1 cellular context compared by ENCODE assay signal in the genomic region with DNA sequence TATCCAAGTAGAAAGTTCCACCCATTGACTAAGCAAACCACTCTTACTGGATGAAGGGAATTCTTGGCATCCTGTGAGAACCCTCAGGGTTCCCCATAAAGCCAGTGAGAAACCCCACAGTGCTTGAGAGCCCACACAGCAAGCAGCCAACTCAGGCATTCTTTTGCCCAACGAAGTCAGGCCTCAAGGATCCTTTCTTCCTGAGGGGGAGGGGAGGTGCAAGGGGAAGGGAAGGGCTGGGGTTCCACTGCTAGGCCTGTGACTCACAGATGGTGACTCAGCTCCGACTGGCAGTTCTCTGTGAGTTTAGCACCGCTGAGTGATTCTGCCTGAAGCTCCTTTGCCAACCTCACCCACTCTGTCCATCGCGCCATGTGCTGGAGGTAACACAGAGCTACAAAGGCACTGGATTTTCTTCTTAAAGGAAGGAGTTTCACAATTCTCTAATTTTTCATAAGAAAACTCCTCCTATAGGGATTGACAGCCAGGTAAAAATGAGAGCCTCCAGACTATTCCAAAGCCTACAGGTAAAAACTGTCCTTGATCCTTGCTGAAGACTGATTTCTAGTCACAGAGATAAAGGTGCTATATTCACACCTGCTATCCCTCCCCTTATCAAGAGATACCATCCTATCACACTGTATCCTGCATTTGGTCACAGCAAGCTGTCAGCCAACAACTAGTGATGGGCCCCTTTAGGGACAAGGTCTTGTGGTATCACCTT.
TF ChIP-seq lines count a peak whose summit lies in the region.

No MANE protein-coding gene starts in this region.

TF ChIP-seq in K562, 482 proteins besides CTCF, POLR2A, EP300 and RAD21 (continued from another document and continues in another):
- TF ChIP-seq, protein P1, sequence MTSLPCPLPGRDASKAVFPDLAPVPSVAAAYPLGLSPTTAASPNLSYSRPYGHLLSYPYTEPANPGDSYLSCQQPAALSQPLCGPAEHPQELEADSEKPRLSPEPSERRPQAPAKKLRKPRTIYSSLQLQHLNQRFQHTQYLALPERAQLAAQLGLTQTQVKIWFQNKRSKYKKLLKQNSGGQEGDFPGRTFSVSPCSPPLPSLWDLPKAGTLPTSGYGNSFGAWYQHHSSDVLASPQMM (CRISPR knock-in tag; IDR thresholded peaks at IDR 0.05), result no peak
- peak in 1 of 2 experiments; percentile 66; a peak in 1 of 4 replicates for TF ChIP-seq KDM1A (IDR thresholded peaks at IDR 0.05)
- TF ChIP-seq, protein P2, sequence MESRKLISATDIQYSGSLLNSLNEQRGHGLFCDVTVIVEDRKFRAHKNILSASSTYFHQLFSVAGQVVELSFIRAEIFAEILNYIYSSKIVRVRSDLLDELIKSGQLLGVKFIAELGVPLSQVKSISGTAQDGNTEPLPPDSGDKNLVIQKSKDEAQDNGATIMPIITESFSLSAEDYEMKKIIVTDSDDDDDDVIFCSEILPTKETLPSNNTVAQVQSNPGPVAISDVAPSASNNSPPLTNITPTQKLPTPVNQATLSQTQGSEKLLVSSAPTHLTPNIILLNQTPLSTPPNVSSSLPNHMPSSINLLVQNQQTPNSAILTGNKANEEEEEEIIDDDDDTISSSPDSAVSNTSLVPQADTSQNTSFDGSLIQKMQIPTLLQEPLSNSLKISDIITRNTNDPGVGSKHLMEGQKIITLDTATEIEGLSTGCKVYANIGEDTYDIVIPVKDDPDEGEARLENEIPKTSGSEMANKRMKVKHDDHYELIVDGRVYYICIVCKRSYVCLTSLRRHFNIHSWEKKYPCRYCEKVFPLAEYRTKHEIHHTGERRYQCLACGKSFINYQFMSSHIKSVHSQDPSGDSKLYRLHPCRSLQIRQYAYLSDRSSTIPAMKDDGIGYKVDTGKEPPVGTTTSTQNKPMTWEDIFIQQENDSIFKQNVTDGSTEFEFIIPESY (CRISPR knock-in tag; IDR thresholded peaks at IDR 0.05), result 0 out of 2 replicates have a peak, but pooled peaks have one; percentile 37
- no peak for TF ChIP-seq TAF15 (IDR thresholded peaks at IDR 0.05; ENCODE audit: low read depth, low read length)
- TF ChIP-seq CREBBP (IDR thresholded peaks at IDR 0.05; ENCODE audit: low read depth, low read length), result no peak
- no peak for TF ChIP-seq TARDBP (IDR thresholded peaks at IDR 0.05)
- TF ChIP-seq KHSRP (IDR thresholded peaks at IDR 0.05), result no peak
- TF ChIP-seq, protein P3, sequence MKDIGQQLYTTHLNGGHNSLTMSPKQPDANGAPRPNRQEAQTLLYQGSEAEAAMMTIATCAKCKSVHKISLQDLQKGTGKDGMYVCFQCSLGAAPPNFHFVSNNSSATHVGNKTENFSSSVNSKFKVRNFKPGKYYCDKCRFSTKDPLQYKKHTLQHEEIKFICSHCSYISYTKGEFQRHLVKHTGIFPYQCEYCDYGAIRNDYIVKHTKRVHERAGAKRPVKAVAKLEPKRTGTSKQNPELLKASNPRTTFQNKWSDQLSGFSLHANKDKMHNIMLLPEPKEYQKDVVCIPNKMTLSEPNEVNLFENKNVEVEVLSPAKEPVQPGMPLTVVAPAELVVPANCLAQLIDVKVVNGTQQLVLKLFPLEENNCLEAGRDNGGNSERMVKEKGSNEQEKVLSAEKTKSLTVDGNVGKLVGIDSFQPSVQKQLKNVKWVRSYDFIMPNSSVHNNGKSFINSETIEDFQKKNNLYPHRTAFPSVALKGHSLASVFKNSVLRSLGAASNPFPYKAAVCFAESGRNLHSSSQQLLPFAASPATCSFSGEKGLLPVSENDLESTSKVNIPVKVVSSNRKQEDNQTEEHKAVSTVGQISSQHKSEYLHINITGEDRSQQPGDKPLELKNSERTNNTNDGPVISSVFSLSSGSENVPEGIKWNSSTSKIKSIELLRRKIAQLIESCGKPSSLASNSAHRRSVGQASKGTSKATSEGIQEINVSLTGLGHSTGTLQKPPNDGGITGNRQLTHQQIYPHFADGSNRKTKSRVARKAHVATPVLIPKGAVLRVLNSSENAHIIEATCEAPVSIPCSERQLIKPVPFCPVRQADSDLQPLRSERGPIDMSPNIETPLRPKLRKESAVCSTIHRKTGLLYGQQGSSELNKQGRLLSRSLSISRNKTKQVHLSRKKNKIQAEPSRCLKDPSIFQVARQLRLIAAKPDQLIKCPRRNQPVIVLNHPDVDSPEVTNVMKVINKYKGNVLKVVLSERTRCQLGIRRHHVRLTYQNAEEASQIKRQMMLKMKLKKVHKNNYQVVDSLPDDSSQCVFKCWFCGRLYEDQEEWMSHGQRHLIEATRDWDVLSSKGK (CRISPR knock-in tag; IDR thresholded peaks at IDR 0.05), result no peak
- TF ChIP-seq, protein P4, sequence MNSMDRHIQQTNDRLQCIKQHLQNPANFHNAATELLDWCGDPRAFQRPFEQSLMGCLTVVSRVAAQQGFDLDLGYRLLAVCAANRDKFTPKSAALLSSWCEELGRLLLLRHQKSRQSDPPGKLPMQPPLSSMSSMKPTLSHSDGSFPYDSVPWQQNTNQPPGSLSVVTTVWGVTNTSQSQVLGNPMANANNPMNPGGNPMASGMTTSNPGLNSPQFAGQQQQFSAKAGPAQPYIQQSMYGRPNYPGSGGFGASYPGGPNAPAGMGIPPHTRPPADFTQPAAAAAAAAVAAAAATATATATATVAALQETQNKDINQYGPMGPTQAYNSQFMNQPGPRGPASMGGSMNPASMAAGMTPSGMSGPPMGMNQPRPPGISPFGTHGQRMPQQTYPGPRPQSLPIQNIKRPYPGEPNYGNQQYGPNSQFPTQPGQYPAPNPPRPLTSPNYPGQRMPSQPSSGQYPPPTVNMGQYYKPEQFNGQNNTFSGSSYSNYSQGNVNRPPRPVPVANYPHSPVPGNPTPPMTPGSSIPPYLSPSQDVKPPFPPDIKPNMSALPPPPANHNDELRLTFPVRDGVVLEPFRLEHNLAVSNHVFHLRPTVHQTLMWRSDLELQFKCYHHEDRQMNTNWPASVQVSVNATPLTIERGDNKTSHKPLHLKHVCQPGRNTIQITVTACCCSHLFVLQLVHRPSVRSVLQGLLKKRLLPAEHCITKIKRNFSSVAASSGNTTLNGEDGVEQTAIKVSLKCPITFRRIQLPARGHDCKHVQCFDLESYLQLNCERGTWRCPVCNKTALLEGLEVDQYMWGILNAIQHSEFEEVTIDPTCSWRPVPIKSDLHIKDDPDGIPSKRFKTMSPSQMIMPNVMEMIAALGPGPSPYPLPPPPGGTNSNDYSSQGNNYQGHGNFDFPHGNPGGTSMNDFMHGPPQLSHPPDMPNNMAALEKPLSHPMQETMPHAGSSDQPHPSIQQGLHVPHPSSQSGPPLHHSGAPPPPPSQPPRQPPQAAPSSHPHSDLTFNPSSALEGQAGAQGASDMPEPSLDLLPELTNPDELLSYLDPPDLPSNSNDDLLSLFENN (IDR thresholded peaks at IDR 0.05; ENCODE audit: low read depth in 2 of 2, low read length in 2 of 2), result peak in 1 of 2 experiments; percentile 40; a peak in 1 of 4 replicates
- peak; percentile 97 for TF ChIP-seq SMARCE1 (IDR thresholded peaks at IDR 0.05)
- no peak; the same call in 1 of the 2 replicates for TF ChIP-seq EGR1 (conservative IDR thresholded peaks at IDR 0.05)
- no peak for TF ChIP-seq SMC3 (conservative IDR thresholded peaks at IDR 0.05; ENCODE audit: insufficient read depth, low read depth, low read length)
- no peak for TF ChIP-seq PHF20 (IDR thresholded peaks at IDR 0.05; ENCODE audit: partially characterized antibody)
- no peak for TF ChIP-seq IFI16 (CRISPR knock-in tag; IDR thresholded peaks at IDR 0.05)
- TF ChIP-seq, protein P5, sequence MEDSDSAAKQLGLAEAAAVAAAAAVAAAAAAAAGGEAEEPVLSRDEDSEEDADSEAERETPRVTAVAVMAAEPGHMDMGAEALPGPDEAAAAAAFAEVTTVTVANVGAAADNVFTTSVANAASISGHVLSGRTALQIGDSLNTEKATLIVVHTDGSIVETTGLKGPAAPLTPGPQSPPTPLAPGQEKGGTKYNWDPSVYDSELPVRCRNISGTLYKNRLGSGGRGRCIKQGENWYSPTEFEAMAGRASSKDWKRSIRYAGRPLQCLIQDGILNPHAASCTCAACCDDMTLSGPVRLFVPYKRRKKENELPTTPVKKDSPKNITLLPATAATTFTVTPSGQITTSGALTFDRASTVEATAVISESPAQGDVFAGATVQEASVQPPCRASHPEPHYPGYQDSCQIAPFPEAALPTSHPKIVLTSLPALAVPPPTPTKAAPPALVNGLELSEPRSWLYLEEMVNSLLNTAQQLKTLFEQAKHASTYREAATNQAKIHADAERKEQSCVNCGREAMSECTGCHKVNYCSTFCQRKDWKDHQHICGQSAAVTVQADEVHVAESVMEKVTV (CRISPR knock-in tag; IDR thresholded peaks at IDR 0.05), result no peak
- no peak for TF ChIP-seq TSC22D4 (tag; IDR thresholded peaks at IDR 0.05)
- TF ChIP-seq PTBP1 (IDR thresholded peaks at IDR 0.05; ENCODE audit: low read depth, low read length), result no peak
- TF ChIP-seq NFYB (IDR thresholded peaks at IDR 0.05; ENCODE audit: extremely low read depth, insufficient read length), result no peak
- TF ChIP-seq PRMT5 (CRISPR knock-in tag; IDR thresholded peaks at IDR 0.05), result no peak
- TF ChIP-seq, protein P6, sequence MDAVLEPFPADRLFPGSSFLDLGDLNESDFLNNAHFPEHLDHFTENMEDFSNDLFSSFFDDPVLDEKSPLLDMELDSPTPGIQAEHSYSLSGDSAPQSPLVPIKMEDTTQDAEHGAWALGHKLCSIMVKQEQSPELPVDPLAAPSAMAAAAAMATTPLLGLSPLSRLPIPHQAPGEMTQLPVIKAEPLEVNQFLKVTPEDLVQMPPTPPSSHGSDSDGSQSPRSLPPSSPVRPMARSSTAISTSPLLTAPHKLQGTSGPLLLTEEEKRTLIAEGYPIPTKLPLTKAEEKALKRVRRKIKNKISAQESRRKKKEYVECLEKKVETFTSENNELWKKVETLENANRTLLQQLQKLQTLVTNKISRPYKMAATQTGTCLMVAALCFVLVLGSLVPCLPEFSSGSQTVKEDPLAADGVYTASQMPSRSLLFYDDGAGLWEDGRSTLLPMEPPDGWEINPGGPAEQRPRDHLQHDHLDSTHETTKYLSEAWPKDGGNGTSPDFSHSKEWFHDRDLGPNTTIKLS (IDR thresholded peaks at IDR 0.05; ENCODE audit: borderline replicate concordance, low read depth), result peak; percentile 69; the same call in 1 of the 2 replicates
- TF ChIP-seq GABPA (tag; conservative IDR thresholded peaks at IDR 0.05; ENCODE audit: low read depth), result 0 out of 2 replicates have a peak, but pooled peaks have one; percentile 27
- no peak for TF ChIP-seq ZNF695 (CRISPR knock-in tag; IDR thresholded peaks at IDR 0.05)
- TF ChIP-seq RBM15 (IDR thresholded peaks at IDR 0.05; ENCODE audit: insufficient read depth, low read length), result no peak
- TF ChIP-seq HDAC2 (IDR thresholded peaks at IDR 0.05), result peak; percentile 40; the same call in 1 of the 2 replicates
- TF ChIP-seq ZNF561 (CRISPR knock-in tag; conservative IDR thresholded peaks at IDR 0.05), result no peak
- TF ChIP-seq E2F3 (CRISPR knock-in tag; IDR thresholded peaks at IDR 0.05), result no peak
- peak; percentile 44; the same call in 1 of the 2 replicates for TF ChIP-seq STAT5A (IDR thresholded peaks at IDR 0.05; ENCODE audit: borderline replicate concordance, low read length)
- no peak for TF ChIP-seq DDX20 (tag; IDR thresholded peaks at IDR 0.05; ENCODE audit: low read depth)
- TF ChIP-seq ZFPM2 (CRISPR knock-in tag; IDR thresholded peaks at IDR 0.05), result no peak
- no peak for TF ChIP-seq PHF8 (IDR thresholded peaks at IDR 0.05; ENCODE audit: borderline replicate concordance, low read length)
- no peak for TF ChIP-seq DACH1 (IDR thresholded peaks at IDR 0.05; ENCODE audit: partially characterized antibody)
- no peak for TF ChIP-seq HNRNPH1 (optimal IDR thresholded peaks at IDR 0.05; ENCODE audit: low read depth, low read length)
- no peak for TF ChIP-seq ZNF134 (CRISPR knock-in tag; conservative IDR thresholded peaks at IDR 0.05)
- no peak for TF ChIP-seq NFXL1 (CRISPR knock-in tag; IDR thresholded peaks at IDR 0.05)
- TF ChIP-seq NR1H2 (CRISPR knock-in tag; IDR thresholded peaks at IDR 0.05), result no peak; the same call in 1 of the 2 replicates
- no peak for TF ChIP-seq TCFL5 (CRISPR knock-in tag; conservative IDR thresholded peaks at IDR 0.05)
- no peak for TF ChIP-seq ZNF239 (CRISPR knock-in tag; IDR thresholded peaks at IDR 0.05)
- TF ChIP-seq, protein P7, sequence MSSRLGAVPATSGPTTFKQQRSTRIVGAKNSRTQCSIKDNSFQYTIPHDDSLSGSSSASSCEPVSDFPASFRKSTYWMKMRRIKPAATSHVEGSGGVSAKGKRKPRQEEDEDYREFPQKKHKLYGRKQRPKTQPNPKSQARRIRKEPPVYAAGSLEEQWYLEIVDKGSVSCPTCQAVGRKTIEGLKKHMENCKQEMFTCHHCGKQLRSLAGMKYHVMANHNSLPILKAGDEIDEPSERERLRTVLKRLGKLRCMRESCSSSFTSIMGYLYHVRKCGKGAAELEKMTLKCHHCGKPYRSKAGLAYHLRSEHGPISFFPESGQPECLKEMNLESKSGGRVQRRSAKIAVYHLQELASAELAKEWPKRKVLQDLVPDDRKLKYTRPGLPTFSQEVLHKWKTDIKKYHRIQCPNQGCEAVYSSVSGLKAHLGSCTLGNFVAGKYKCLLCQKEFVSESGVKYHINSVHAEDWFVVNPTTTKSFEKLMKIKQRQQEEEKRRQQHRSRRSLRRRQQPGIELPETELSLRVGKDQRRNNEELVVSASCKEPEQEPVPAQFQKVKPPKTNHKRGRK (tag; IDR thresholded peaks at IDR 0.05), result no peak
- TF ChIP-seq, protein P8, sequence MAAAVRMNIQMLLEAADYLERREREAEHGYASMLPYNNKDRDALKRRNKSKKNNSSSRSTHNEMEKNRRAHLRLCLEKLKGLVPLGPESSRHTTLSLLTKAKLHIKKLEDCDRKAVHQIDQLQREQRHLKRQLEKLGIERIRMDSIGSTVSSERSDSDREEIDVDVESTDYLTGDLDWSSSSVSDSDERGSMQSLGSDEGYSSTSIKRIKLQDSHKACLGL (CRISPR knock-in tag; IDR thresholded peaks at IDR 0.05; ENCODE audit: borderline replicate concordance, poor library complexity, severe bottlenecking), result no peak
- peak; percentile 97 for TF ChIP-seq DPF2 (IDR thresholded peaks at IDR 0.05)
- TF ChIP-seq ZNF175 (CRISPR knock-in tag; IDR thresholded peaks at IDR 0.05; ENCODE audit: low read depth), result no peak
- TF ChIP-seq, protein P9, sequence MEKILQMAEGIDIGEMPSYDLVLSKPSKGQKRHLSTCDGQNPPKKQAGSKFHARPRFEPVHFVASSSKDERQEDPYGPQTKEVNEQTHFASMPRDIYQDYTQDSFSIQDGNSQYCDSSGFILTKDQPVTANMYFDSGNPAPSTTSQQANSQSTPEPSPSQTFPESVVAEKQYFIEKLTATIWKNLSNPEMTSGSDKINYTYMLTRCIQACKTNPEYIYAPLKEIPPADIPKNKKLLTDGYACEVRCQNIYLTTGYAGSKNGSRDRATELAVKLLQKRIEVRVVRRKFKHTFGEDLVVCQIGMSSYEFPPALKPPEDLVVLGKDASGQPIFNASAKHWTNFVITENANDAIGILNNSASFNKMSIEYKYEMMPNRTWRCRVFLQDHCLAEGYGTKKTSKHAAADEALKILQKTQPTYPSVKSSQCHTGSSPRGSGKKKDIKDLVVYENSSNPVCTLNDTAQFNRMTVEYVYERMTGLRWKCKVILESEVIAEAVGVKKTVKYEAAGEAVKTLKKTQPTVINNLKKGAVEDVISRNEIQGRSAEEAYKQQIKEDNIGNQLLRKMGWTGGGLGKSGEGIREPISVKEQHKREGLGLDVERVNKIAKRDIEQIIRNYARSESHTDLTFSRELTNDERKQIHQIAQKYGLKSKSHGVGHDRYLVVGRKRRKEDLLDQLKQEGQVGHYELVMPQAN (IDR thresholded peaks at IDR 0.05; ENCODE audit: borderline replicate concordance), result no peak
